3 cellular contexts compared by ENCODE assay signal in genomic region chr3:57715672-57716071, GRCh38.
TF ChIP-seq lines count a peak whose summit lies in the region.

No MANE protein-coding gene starts in this region.

TF ChIP-seq in HepG2, 621 proteins besides CTCF, POLR2A, EP300 and RAD21:
- TF ChIP-seq KAT8 (CRISPR knock-in tag; IDR thresholded peaks at IDR 0.05) (no peak), MEF2D (CRISPR knock-in tag; IDR thresholded peaks at IDR 0.05) (no peak), ZNF335 (CRISPR knock-in tag; IDR thresholded peaks at IDR 0.05) (no peak), PAX8 (CRISPR knock-in tag; IDR thresholded peaks at IDR 0.05; ENCODE audit: borderline replicate concordance) (no peak)

TF ChIP-seq in WTC11, 78 proteins besides CTCF, POLR2A, EP300 and RAD21:
- TF ChIP-seq ZSCAN18 (CRISPR knock-in tag; IDR thresholded peaks at IDR 0.05), result no peak

TF ChIP-seq in K562, 482 proteins besides CTCF, POLR2A, EP300 and RAD21:
- TF ChIP-seq ZNF609 (CRISPR knock-in tag; IDR thresholded peaks at IDR 0.05; ENCODE audit: borderline replicate concordance) (no peak), ZNF354B (CRISPR knock-in tag; IDR thresholded peaks at IDR 0.05) (no peak), ZEB2 (IDR thresholded peaks at IDR 0.05) (no peak), ZBTB12 (CRISPR knock-in tag; IDR thresholded peaks at IDR 0.05) (no peak), SRSF9 (IDR thresholded peaks at IDR 0.05; ENCODE audit: borderline replicate concordance, low read depth, low read length) (no peak), TCFL5 (CRISPR knock-in tag; conservative IDR thresholded peaks at IDR 0.05) (no peak), NONO (IDR thresholded peaks at IDR 0.05; ENCODE audit: low read depth in 2 of 2, low read length in 1 of 2) (no peak), FOXK1 (CRISPR knock-in tag; IDR thresholded peaks at IDR 0.05; ENCODE audit: borderline replicate concordance) (no peak), NUFIP1 (IDR thresholded peaks at IDR 0.05; ENCODE audit: partially characterized antibody) (no peak), HNRNPH1 (optimal IDR thresholded peaks at IDR 0.05; ENCODE audit: low read depth, low read length) (no peak), FOXJ2 (tag; IDR thresholded peaks at IDR 0.05) (no peak), ZFP36 (IDR thresholded peaks at IDR 0.05; ENCODE audit: low read depth, low read length, partially characterized antibody) (no peak), POU5F1 (IDR thresholded peaks at IDR 0.05; ENCODE audit: borderline replicate concordance, low read depth, low read length, partially characterized antibody) (no peak), ZNF280B (CRISPR knock-in tag; IDR thresholded peaks at IDR 0.05) (no peak)
